8 cellular contexts compared by ENCODE assay signal in genomic region chr10:103192451-103193106, GRCh38. TPM values are rescaled to one million over a fixed set of nuclear protein-coding genes. Genes with fewer than 3 reads are reported as not detected.
DNase-seq lines count a peak whose midpoint lies in the region; ATAC-seq and TF ChIP-seq lines count a peak whose summit lies in the region.

No MANE protein-coding gene starts in this region.

- H3K4me1 Mint-ChIP-seq in Caco-2 (ENCODE audit: low read depth, unreplicated experiment) (peaks cover 20% of the 10 kb centered on the region), nephron progenitor cell (peaks cover 50% of the 10 kb centered on the region)

- peak; percentile 51 for ATAC-seq in GM19467 (IDR thresholded peaks at IDR 0.05; ENCODE audit: unreplicated experiment)

- no peaks in the 10 kb centered on the region for H3K27me3 ChIP-seq in Caco-2 (replicated peaks; ENCODE audit: control insufficient read depth, insufficient read depth, low read length)
- H3K27me3 ChIP-seq in stomach: no peaks in the 10 kb centered on the region

- no peaks in the 10 kb centered on the region for H3K27me3 Mint-ChIP-seq in Caco-2 (ENCODE audit: insufficient read depth, unreplicated experiment)
- no peaks in the 10 kb centered on the region for H3K27me3 Mint-ChIP-seq in nephron progenitor cell (ENCODE audit: low read depth, poor library complexity)

- H3K9me3 ChIP-seq in Caco-2 (no peaks in the 10 kb centered on the region), stomach (no peaks in the 10 kb centered on the region)

- no peak for TF ChIP-seq POLR2A in stomach (IDR thresholded peaks at IDR 0.05)

- H3K4me3 ChIP-seq in Caco-2 (ENCODE audit: low read depth, low read length) (peak overlapping the region; percentile 67), stomach (peak overlapping the region; percentile 86 to 98 (median 92))

- BruUV-seq in Caco-2 (replicated peaks; lab: Mats Ljungman, UMichigan): no TSS peak

- CTCF ChIA-PET in Caco-2 (lab: Charles Lee): interaction anchor here (0.7 to 2.9 kb wide), 5 partner anchors 38 to 274 kb away, joined by 4 to 27 read pairs (median 7); partner anchors contain the start of gene CNNM2
- CTCF ChIA-PET in RWPE1 (lab: Yijun Ruan, JAX): interaction anchor here (0.6 to 2.5 kb wide), 8 partner anchors 15 to 275 kb away, joined by 3 to 12 read pairs (median 4); partner anchors contain the start of gene INA

- TF ChIP-seq EP300 in stomach (IDR thresholded peaks at IDR 0.05): no peak

- DNase-seq in Caco-2: peak; percentile 80 to 84
- DNase-seq in HT1080 (ENCODE audit: low read depth): peak; percentile 76
- peak; percentile 36 for DNase-seq in RWPE1 (ENCODE audit: low spot score)
- DNase-seq in activated effector memory CD4-positive, alpha-beta T cell treated with anti-CD3 and anti-CD28 coated beads, Interleukin-2, amount 50 U/mL, for 16 hours: peak; percentile 83
- peak; percentile 45 for DNase-seq in fibroblast of the conjunctiva (ENCODE audit: low read depth)
- DNase-seq in nephron progenitor cell: peak; percentile 71
- DNase-seq in stomach: peak; percentile 82

- H3K9me3 Mint-ChIP-seq in Caco-2 (ENCODE audit: unreplicated experiment) (no peaks in the 10 kb centered on the region), nephron progenitor cell (no peaks in the 10 kb centered on the region)

- POLR2A ChIA-PET in Caco-2 (lab: Charles Lee): interaction anchor here (0.9 to 3.0 kb wide), 9 partner anchors 15 to 478 kb away, joined by 4 to 42 read pairs (median 5); partner anchors contain the start of genes ARL3 and SFXN2
- POLR2A ChIA-PET in RWPE1 (lab: Yijun Ruan, JAX; ENCODE audit: low non-redundant PET): interaction anchor here (0.6 to 2.5 kb wide), 8 partner anchors 36 to 111 kb away, joined by 3 to 9 read pairs (median 4); partner anchors contain the start of gene INA

- H3K36me3 ChIP-seq in Caco-2 (ENCODE audit: control insufficient read depth, insufficient read depth, low read length): no peaks in the 10 kb centered on the region
- H3K36me3 ChIP-seq in stomach: no peaks in the 10 kb centered on the region

- peaks cover 38% of the 10 kb centered on the region for H3K36me3 Mint-ChIP-seq in Caco-2 (ENCODE audit: insufficient read depth, unreplicated experiment)
- peaks cover 14% of the 10 kb centered on the region for H3K36me3 Mint-ChIP-seq in nephron progenitor cell (ENCODE audit: low read depth)

- H3K4me1 ChIP-seq in Caco-2 (peaks cover 20% of the 10 kb centered on the region), stomach (peaks cover 26 to 78% (median 47%) of the 10 kb centered on the region in 4 donors)

- H3K27ac ChIP-seq in RWPE1: peak overlapping the region; percentile 88
- peak overlapping the region; percentile 97 to 99 (median 98) for H3K27ac ChIP-seq in stomach

- H3K4me3 Mint-ChIP-seq in Caco-2 (ENCODE audit: unreplicated experiment): peak overlapping the region; percentile 94
- peak overlapping the region; percentile 99 for H3K4me3 Mint-ChIP-seq in nephron progenitor cell

- intact Hi-C loops in Caco-2 (cut with micrococcal nuclease; ENCODE audit: unreplicated experiment): loop anchor here (1.0 to 2.0 kb wide), 3 partner anchors 39 to 274 kb away; partner anchors contain the start of gene CNNM2
- intact Hi-C loops in stomach (cut with DNase I; ENCODE audit: low total_unique reads): no loop called here

- H3K27ac Mint-ChIP-seq in Caco-2 (ENCODE audit: unreplicated experiment) (peak overlapping the region; percentile 98), nephron progenitor cell (peak overlapping the region; percentile 100)

- WGBS in stomach, 5 donors: 0% methylated on average over 27 to 62 of the region's 62 CpGs

- TF ChIP-seq CTCF in Caco-2 (IDR thresholded peaks at IDR 0.05; ENCODE audit: insufficient read depth in 1 of 2, low read depth in 1 of 2, low read length in 1 of 2, severe bottlenecking in 1 of 2, unreplicated experiment in 1 of 2): no peak
- no peak for TF ChIP-seq CTCF in RWPE1 (conservative IDR thresholded peaks at IDR 0.05; ENCODE audit: low read depth)
- no peak for TF ChIP-seq CTCF in nephron progenitor cell (IDR thresholded peaks at IDR 0.05)
- TF ChIP-seq CTCF in stomach (IDR thresholded peaks at IDR 0.05): no peak

RNA-seq across cellular contexts. Expression of gene NT5C2, which starts 0.5 kb away (rescaled TPM):
- 91.2 and 92.2 TPM in 2 replicates for total RNA-seq in Caco-2 (2022)
- total RNA-seq in HT1080 (2014; rRNA removed; shearing (Covaris generic)): 29.2 and 40.0 TPM in 2 replicates
- polyA plus RNA-seq in HT1080 (2015; cell fraction: cytosol; rRNA removed): 37.3 and 38.3 TPM in 2 replicates
- 85.6 and 105 TPM in 2 replicates for polyA plus RNA-seq in HT1080 (2015; cell fraction: nucleus; rRNA removed)
- total RNA-seq in stomach: 100 to 1,000 TPM in 1 of 5 donors, 10 to 100 TPM in 4; 20.0 to 176 (median 87.5) TPM
- 10 to 100 TPM; 21.8 to 37.9 (median 33.3) TPM for polyA plus RNA-seq in stomach

RNA-seq across cellular contexts. Expression of gene RPEL1, which starts 53.1 kb away (rescaled TPM):
- total RNA-seq in Caco-2 (2022): 0.21 TPM in 1 of 2 replicates, not detected in the other
- total RNA-seq in HT1080 (2014; rRNA removed; shearing (Covaris generic)): not detected in 2 replicates
- polyA plus RNA-seq in HT1080 (2015; cell fraction: cytosol; rRNA removed): 0.03 TPM in 1 of 2 replicates, not detected in the other
- polyA plus RNA-seq in HT1080 (2015; cell fraction: nucleus; rRNA removed): 0.09 TPM in 1 of 2 replicates, not detected in the other
- total RNA-seq in stomach: not detected
- polyA plus RNA-seq in stomach: not detected

Comparison
In these comparisons a context has a peak if more than half of its experiments do, and no peak if none do; other contexts are left out.
1. Peak in every context shown above with its lines: DNase-seq, ATAC-seq, H3K4me3 ChIP-seq and H3K27ac ChIP-seq.